16 cellular contexts compared by ENCODE assay signal in the genomic region with DNA sequence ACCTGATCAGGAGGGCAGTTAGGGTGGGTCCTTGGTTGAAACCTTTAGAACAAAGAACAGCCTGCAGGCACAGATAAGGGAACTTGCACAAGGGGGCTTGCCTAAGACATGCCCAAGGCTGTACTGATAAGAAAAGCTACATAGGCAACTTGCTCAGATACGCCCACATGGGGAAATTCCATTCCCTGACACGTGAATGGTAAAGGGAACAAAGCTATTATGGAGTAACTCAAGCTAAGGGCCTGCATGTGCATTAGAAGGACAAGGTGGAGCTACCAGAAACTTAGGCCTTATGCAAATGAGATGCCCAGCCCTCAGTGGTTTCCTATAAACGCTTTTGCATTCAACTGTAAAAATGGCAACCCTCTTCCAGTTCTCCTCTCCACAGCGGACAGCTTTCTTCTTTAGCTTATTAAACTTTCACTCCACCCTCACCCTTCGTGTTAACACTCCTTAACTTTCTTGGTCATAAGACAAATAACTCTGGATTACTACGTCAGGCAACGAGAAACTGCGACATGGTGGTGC.
A peak's percentile ranks its signal among the peaks of the same experiment; 100 is the strongest.
DNase-seq lines count a peak whose midpoint lies in the region; ATAC-seq, FAIRE-seq and TF ChIP-seq lines count a peak whose summit lies in the region.
"Had no signal": no experiment of that assay in that cellular context is flagged by ENCODE, and none has a peak within 500 bp of the region (broad histone marks: within the 10 kb centered on the region; RNA-seq: fewer than 3 reads in every experiment).

No MANE protein-coding gene starts in this region.

- no peaks in the 10 kb centered on the region for H3K27me3 ChIP-seq in HepG2 (ENCODE audit: control insufficient read depth in 1 of 2, insufficient read depth in 2 of 2, low read length in 2 of 2)
- no peaks in the 10 kb centered on the region for H3K27me3 ChIP-seq in right lobe of liver
- no peaks in the 10 kb centered on the region for H3K27me3 ChIP-seq in astrocyte (ENCODE audit: insufficient read depth, low read length)
- H3K27me3 ChIP-seq in keratinocyte (ENCODE audit: control insufficient read depth, extremely low read depth, insufficient read depth, low read length) = no peaks in the 10 kb centered on the region
- H3K27me3 ChIP-seq in aorta (ENCODE audit: control insufficient read depth in 1 of 2, insufficient read depth in 2 of 2, low read length in 1 of 2) = no peaks in the 10 kb centered on the region
- H3K27me3 ChIP-seq: left lung, transverse colon had no signal

- DNase-seq in HepG2 (ENCODE audit: low spot score) = no peak
- no peak for DNase-seq in right lobe of liver
- DNase-seq in astrocyte (ENCODE audit: low read depth) = peak; percentile 27
- no peak for DNase-seq in keratinocyte (ENCODE audit: low read depth, low spot score)
- DNase-seq in ureter (ENCODE audit: low spot score) = peak; percentile 57
- DNase-seq in aorta = no peak
- no peak for DNase-seq in HT-29 (ENCODE audit: low spot score)
- DNase-seq: amniotic stem cell; effector memory CD4-positive, alpha-beta T cell; left lung; stimulated activated CD4-positive, alpha-beta T cell treated with anti-CD3 and anti-CD28 coated beads, Interleukin-12 subunit alpha, Interleukin-12 subunit beta, amount 100 ng/mL, for 4 hours; transverse colon had no signal

- H3K9me1 ChIP-seq in keratinocyte (ENCODE audit: control insufficient read depth, extremely low read depth, insufficient read depth, low read length) = no peaks in the 10 kb centered on the region

- CTCF ChIA-PET in HepG2 (lab: Yijun Ruan, JAX; ENCODE audit: low intra/inter-chr PET ratio, low total read pairs) = no interaction called here

- in situ Hi-C loops in HepG2 (cut with HindIII; ENCODE audit: extremely low pct_ligation_motif_present, low pct_unique_long_range_greater_than_20kb) = no loop called here

- no peak overlapping the region for H3K4me3 Mint-ChIP-seq in astrocyte (ENCODE audit: unreplicated experiment)
- H3K4me3 Mint-ChIP-seq: IgD-negative memory B cell had no signal

- H3K79me2 ChIP-seq in HepG2 (ENCODE audit: insufficient read depth, low read length) (no peaks in the 10 kb centered on the region), astrocyte (ENCODE audit: insufficient read depth, low read length) (no peaks in the 10 kb centered on the region), keratinocyte (ENCODE audit: control insufficient read depth, insufficient read depth, low read length) (no peaks in the 10 kb centered on the region)

- no peaks in the 10 kb centered on the region for H3K4me1 ChIP-seq in HepG2 (ENCODE audit: insufficient read depth, low read length)
- no peaks in the 10 kb centered on the region for H3K4me1 ChIP-seq in right lobe of liver
- H3K4me1 ChIP-seq in astrocyte (ENCODE audit: insufficient read depth, low read length) = no peaks in the 10 kb centered on the region
- H3K4me1 ChIP-seq in keratinocyte (ENCODE audit: control insufficient read depth, extremely low read depth, insufficient read depth, low read length) = no peaks in the 10 kb centered on the region
- H3K4me1 ChIP-seq in aorta (ENCODE audit: control insufficient read depth in 1 of 2, insufficient read depth in 2 of 2, low read length in 2 of 2) = no peaks in the 10 kb centered on the region
- H3K4me1 ChIP-seq: A549, left lung, transverse colon had no signal

- H3K4me1 Mint-ChIP-seq in astrocyte (ENCODE audit: low read depth, unreplicated experiment) = peaks cover 12% of the 10 kb centered on the region
- H3K4me1 Mint-ChIP-seq: IgD-negative memory B cell had no signal

- dilution Hi-C loops in keratinocyte (cut with MboI; ENCODE audit: extremely low pct_ligation_motif_present, low sequenced_read_pairs) = no loop called here

- intact Hi-C loops in HepG2 (cut with micrococcal nuclease; ENCODE audit: unreplicated experiment) = no loop called here
- intact Hi-C loops in right lobe of liver (cut with DNase I) = no loop called here
- intact Hi-C loops in aorta (cut with DNase I) = no loop called here

- no peak for TF ChIP-seq POLR2A in HepG2 (IDR thresholded peaks at IDR 0.05; ENCODE audit: insufficient read depth in 1 of 2, low read depth in 2 of 2, low read length in 2 of 2)
- no peak for TF ChIP-seq POLR2A in right lobe of liver (IDR thresholded peaks at IDR 0.05)

- H2AFZ ChIP-seq in HepG2 (ENCODE audit: low read length) (no peak overlapping the region), astrocyte (ENCODE audit: low read depth, low read length) (peak overlapping the region; percentile 62), keratinocyte (ENCODE audit: control insufficient read depth, low read length) (peak overlapping the region; percentile 57)

- TF ChIP-seq CTCF in HepG2 (CRISPR knock-in tag; IDR thresholded peaks at IDR 0.05) = no peak
- TF ChIP-seq CTCF in right lobe of liver (IDR thresholded peaks at IDR 0.05) = no peak
- TF ChIP-seq CTCF in astrocyte (IDR thresholded peaks at IDR 0.05; ENCODE audit: insufficient read depth, low read depth, low read length) = no peak
- TF ChIP-seq CTCF in keratinocyte (optimal IDR thresholded peaks at IDR 0.05 in 1 of 3, IDR thresholded peaks at IDR 0.05 in 1 of 3, conservative IDR thresholded peaks at IDR 0.05 in 1 of 3; ENCODE audit: extremely low read depth in 1 of 3, insufficient read depth in 2 of 3, low read length in 3 of 3) = no peak

- no peaks in the 10 kb centered on the region for H3K36me3 ChIP-seq in HepG2 (replicated peaks in 1 of 2; ENCODE audit: control insufficient read depth in 1 of 2, insufficient read depth in 2 of 2, low read length in 2 of 2)
- H3K36me3 ChIP-seq in right lobe of liver = no peaks in the 10 kb centered on the region
- H3K36me3 ChIP-seq in astrocyte (ENCODE audit: insufficient read depth, low read length) = no peaks in the 10 kb centered on the region
- H3K36me3 ChIP-seq in keratinocyte (ENCODE audit: control insufficient read depth in 2 of 2, extremely low read depth in 1 of 2, insufficient read depth in 2 of 2, low read length in 2 of 2) = no peaks in the 10 kb centered on the region
- H3K36me3 ChIP-seq in aorta (ENCODE audit: control insufficient read depth in 1 of 2, insufficient read depth in 2 of 2, low read length in 1 of 2) = no peaks in the 10 kb centered on the region
- H3K36me3 ChIP-seq: left lung, transverse colon had no signal

- H3K27ac ChIP-seq in HepG2 (ENCODE audit: extremely low read length, insufficient read depth, low read length) (no peak overlapping the region), right lobe of liver (no peak overlapping the region), astrocyte (ENCODE audit: low read depth, low read length) (no peak overlapping the region), keratinocyte (ENCODE audit: control insufficient read depth, insufficient read depth, low read length) (no peak overlapping the region), aorta (ENCODE audit: low read depth in 1 of 2, low read length in 2 of 2) (no peak overlapping the region)
- H3K27ac ChIP-seq: A549, left lung, transverse colon had no signal

- 8% methylated on average over 8 of the region's 8 CpGs for WGBS in HepG2 (ENCODE audit: low lambda C conversion rate)
- WGBS in right lobe of liver (ENCODE audit: insufficient coverage, low coverage, low lambda C conversion rate, missing lambda C conversion rate) = 52% methylated on average over 8 of the region's 8 CpGs
- 91 to 92% methylated on average over 8 of the region's 8 CpGs for WGBS in aorta, 2 donors

- BruUV-seq in HepG2 (replicated peaks; lab: Mats Ljungman, UMichigan) = no TSS peak

- H3K9me3 Mint-ChIP-seq in astrocyte (ENCODE audit: unreplicated experiment) = peaks cover 2% of the 10 kb centered on the region

- TF ChIP-seq EP300 in HepG2 (IDR thresholded peaks at IDR 0.05; ENCODE audit: low read depth in 2 of 2, low read length in 2 of 2) = no peak
- TF ChIP-seq EP300 in HepG2 (CRISPR knock-in tag; IDR thresholded peaks at IDR 0.05; ENCODE audit: borderline replicate concordance) = no peak

- no peak overlapping the region for H3K4me3 ChIP-seq in HepG2 (replicated peaks in 1 of 3; ENCODE audit: insufficient read depth in 1 of 3, low read depth in 2 of 3, low read length in 3 of 3)
- no peak overlapping the region for H3K4me3 ChIP-seq in right lobe of liver
- H3K4me3 ChIP-seq in astrocyte (ENCODE audit: insufficient read depth, low read depth, low read length) = no peak overlapping the region
- no peak overlapping the region for H3K4me3 ChIP-seq in keratinocyte (ENCODE audit: control insufficient read depth in 2 of 3, extremely low read depth in 1 of 3, insufficient read depth in 2 of 3, low read depth in 1 of 3, low read length in 3 of 3)
- no peak overlapping the region for H3K4me3 ChIP-seq in aorta (ENCODE audit: low read length in 2 of 2)
- H3K4me3 ChIP-seq: A549, left lung, transverse colon had no signal

- no peak overlapping the region for H3K4me2 ChIP-seq in HepG2 (ENCODE audit: low read depth, low read length)
- H3K4me2 ChIP-seq in astrocyte (ENCODE audit: low read length) = no peak overlapping the region
- H3K4me2 ChIP-seq in keratinocyte (ENCODE audit: control insufficient read depth, extremely low read depth, insufficient read depth, low read depth, low read length) = no peak overlapping the region
- H3K4me2 ChIP-seq: A549 had no signal

- no peak overlapping the region for H3K9ac ChIP-seq in HepG2 (ENCODE audit: insufficient read depth, low read depth, low read length)
- no peak overlapping the region for H3K9ac ChIP-seq in astrocyte (ENCODE audit: low read length)
- no peak overlapping the region for H3K9ac ChIP-seq in keratinocyte (ENCODE audit: control insufficient read depth, extremely low read depth, insufficient read depth, low read length)

- no peak for TF ChIP-seq RAD21 in HepG2 (CRISPR knock-in tag; IDR thresholded peaks at IDR 0.05)

- H3K36me3 Mint-ChIP-seq in astrocyte (ENCODE audit: low read depth, unreplicated experiment) = no peaks in the 10 kb centered on the region
- H3K36me3 Mint-ChIP-seq: IgD-negative memory B cell had no signal

- ATAC-seq in HepG2 (no peak), right lobe of liver (no peak), aorta (ENCODE audit: low FRiP score) (no peak), GM21526 (IDR thresholded peaks at IDR 0.05; ENCODE audit: low FRiP score, unreplicated experiment) (no peak)
- ATAC-seq: A549; activated CD4-positive, CD25-positive, alpha-beta regulatory T cell treated with anti-CD3 and anti-CD28 coated beads, Interleukin-2, amount 50 U/mL, for 24 hours had no signal

- POLR2A ChIA-PET in HepG2 (lab: Yijun Ruan, JAX) = no interaction called here

- peak overlapping the region; percentile 56 for H3K27ac Mint-ChIP-seq in astrocyte (ENCODE audit: unreplicated experiment)
- H3K27ac Mint-ChIP-seq: IgD-negative memory B cell had no signal

- H3K9me3 ChIP-seq in HepG2 (ENCODE audit: low read length) = peaks cover 69% of the 10 kb centered on the region
- H3K9me3 ChIP-seq in right lobe of liver = no peaks in the 10 kb centered on the region
- H3K9me3 ChIP-seq in astrocyte (ENCODE audit: insufficient read depth, low read depth, low read length) = no peaks in the 10 kb centered on the region
- H3K9me3 ChIP-seq in keratinocyte (ENCODE audit: control insufficient read depth, low read depth, low read length) = no peaks in the 10 kb centered on the region
- H3K9me3 ChIP-seq in aorta (ENCODE audit: control insufficient read depth, low read length) = no peaks in the 10 kb centered on the region
- H3K9me3 ChIP-seq: A549, left lung, transverse colon had no signal

- no peaks in the 10 kb centered on the region for H3K27me3 Mint-ChIP-seq in astrocyte (ENCODE audit: low read depth, unreplicated experiment)
- H3K27me3 Mint-ChIP-seq: IgD-negative memory B cell had no signal

- FAIRE-seq in HepG2 (lab: Jason Lieb, UNC) (no peak), astrocyte (lab: Jason Lieb, UNC) (no peak), keratinocyte (lab: Jason Lieb, UNC) (no peak)
- FAIRE-seq: A549 had no signal

- no peaks in the 10 kb centered on the region for H4K20me1 ChIP-seq in HepG2 (ENCODE audit: insufficient read depth, low read length)
- H4K20me1 ChIP-seq in astrocyte (ENCODE audit: insufficient read depth, low read length) = no peaks in the 10 kb centered on the region
- no peaks in the 10 kb centered on the region for H4K20me1 ChIP-seq in keratinocyte (ENCODE audit: control insufficient read depth, extremely low read depth, insufficient read depth, low read length)

Comparison
In these comparisons a context has a peak if more than half of its experiments do, and no peak if none do; other contexts are left out.
1. DNase-seq: peak in astrocyte (single experiment) and ureter (single experiment); none in HepG2 (single experiment), right lobe of liver (0 of 3), keratinocyte (single experiment), aorta (0 of 2) and HT-29 (single experiment).